8 cellular contexts compared by ENCODE assay signal in genomic region chr1:35191429-35192055, GRCh38. TPM values are rescaled to one million over a fixed set of nuclear protein-coding genes. Genes with fewer than 3 reads are reported as not detected.
A peak's percentile ranks its signal among the peaks of the same experiment; 100 is the strongest.
DNase-seq lines count a peak whose midpoint lies in the region; ATAC-seq and TF ChIP-seq lines count a peak whose summit lies in the region.

No MANE protein-coding gene starts in this region.

- peaks cover 50% of the 10 kb centered on the region for H4K20me1 ChIP-seq in HCT116 (ENCODE audit: insufficient read depth)

- no peak for TF ChIP-seq POLR2A in HCT116 (IDR thresholded peaks at IDR 0.05; ENCODE audit: borderline replicate concordance, extremely low read depth, insufficient read depth, insufficient read length)

- H3K4me1 ChIP-seq in HCT116 (ENCODE audit: control insufficient read depth in 1 of 2, insufficient read depth in 2 of 2, low read length in 2 of 2) (peaks cover 8 to 25% of the 10 kb centered on the region in 2 experiments), iPS DF 6.9 (ENCODE audit: control insufficient read depth, insufficient read depth, low read length) (no peaks in the 10 kb centered on the region)

- H3K79me2 ChIP-seq in HCT116 (ENCODE audit: insufficient read depth, low read length) = peaks cover 64% of the 10 kb centered on the region

- POLR2A ChIA-PET in HCT116 (lab: Charles Lee) = no interaction called here
- POLR2A ChIA-PET in activated CD4-positive, alpha-beta memory T cell treated with anti-CD3 and anti-CD28 coated beads for 36 hours (lab: Charles Lee) = interaction anchor here (0.9 to 1.7 kb wide), 3 partner anchors 11 to 206 kb away, joined by 4 to 22 read pairs (median 6); partner anchors contain the start of genes TMEM35B and ZMYM1

- peak overlapping the region; percentile 82 for H3K27ac Mint-ChIP-seq in activated CD4-positive, alpha-beta memory T cell treated with anti-CD3 and anti-CD28 coated beads for 36 hours
- H3K27ac Mint-ChIP-seq in stimulated activated effector memory CD8-positive, alpha-beta T cell treated with anti-CD3 and anti-CD28 coated beads, Interleukin-12 subunit alpha, Interleukin-12 subunit beta, amount 100 ng/mL, for 72 hours = peak overlapping the region; percentile 98

- RAD21 ChIA-PET in HCT116 (lab: Charles Lee; ENCODE audit: low non-redundant PET in 1 of 2, low total read pairs in 2 of 2, uncharacterized antibody in 2 of 2, unreplicated experiment in 2 of 2) = no interaction called here

- DNase-seq in HCT116 (ENCODE audit: low read depth, low spot score) = no peak
- DNase-seq in activated CD4-positive, alpha-beta memory T cell treated with anti-CD3 and anti-CD28 coated beads for 36 hours = no peak
- DNase-seq in iPS DF 6.9 (ENCODE audit: low read depth, low spot score) = no peak
- DNase-seq in stimulated activated effector memory CD8-positive, alpha-beta T cell treated with anti-CD3 and anti-CD28 coated beads, Interleukin-12 subunit alpha, Interleukin-12 subunit beta, amount 100 ng/mL, for 72 hours (ENCODE audit: low spot score in 2 of 2) = no peak
- no peak for DNase-seq in OCI-M1 (lab: John Stamatoyannopoulos, UW)
- no peak for DNase-seq in HCEC 1CT
- DNase-seq in HuH-7 (ENCODE audit: low spot score) = no peak
- DNase-seq in central memory CD4-positive, alpha-beta T cell = no peak

- peaks cover 54% of the 10 kb centered on the region for H3K36me3 Mint-ChIP-seq in activated CD4-positive, alpha-beta memory T cell treated with anti-CD3 and anti-CD28 coated beads for 36 hours
- H3K36me3 Mint-ChIP-seq in stimulated activated effector memory CD8-positive, alpha-beta T cell treated with anti-CD3 and anti-CD28 coated beads, Interleukin-12 subunit alpha, Interleukin-12 subunit beta, amount 100 ng/mL, for 72 hours = peaks cover 69% of the 10 kb centered on the region

- H3K9me3 ChIP-seq in HCT116 (ENCODE audit: control insufficient read depth in 1 of 2, insufficient read depth in 1 of 2, low read depth in 1 of 2, low read length in 2 of 2) (no peaks in the 10 kb centered on the region), iPS DF 6.9 (ENCODE audit: control insufficient read depth, insufficient read depth, low read length) (no peaks in the 10 kb centered on the region)

- peak overlapping the region; percentile 97 for H3K27ac ChIP-seq in HCT116 (ENCODE audit: low read depth, low read length)
- H3K27ac ChIP-seq in iPS DF 6.9 (ENCODE audit: low read length) = no peak overlapping the region

- H3K9ac ChIP-seq in HCT116 (ENCODE audit: low read length) = peak overlapping the region; percentile 99

- ATAC-seq in HCT116 = no peak
- ATAC-seq in stimulated activated effector memory CD8-positive, alpha-beta T cell treated with anti-CD3 and anti-CD28 coated beads, Interleukin-12 subunit alpha, Interleukin-12 subunit beta, amount 100 ng/mL, for 72 hours = no peak

- H3K36me3 ChIP-seq in HCT116 (ENCODE audit: control insufficient read depth in 1 of 2, insufficient read depth in 2 of 2, low read length in 2 of 2) = peaks cover 51 to 53% of the 10 kb centered on the region in 2 experiments
- H3K36me3 ChIP-seq in iPS DF 6.9 (ENCODE audit: control insufficient read depth, insufficient read depth, low read length) = peaks cover 36% of the 10 kb centered on the region; the same call in 1 of the 2 replicates

- no peaks in the 10 kb centered on the region for H3K9me2 ChIP-seq in HCT116 (ENCODE audit: insufficient read depth)

- peaks cover 49% of the 10 kb centered on the region for H3K4me1 Mint-ChIP-seq in activated CD4-positive, alpha-beta memory T cell treated with anti-CD3 and anti-CD28 coated beads for 36 hours (ENCODE audit: low read depth)
- peaks cover 50% of the 10 kb centered on the region for H3K4me1 Mint-ChIP-seq in stimulated activated effector memory CD8-positive, alpha-beta T cell treated with anti-CD3 and anti-CD28 coated beads, Interleukin-12 subunit alpha, Interleukin-12 subunit beta, amount 100 ng/mL, for 72 hours

- H3K4me3 ChIP-seq in HCT116 (replicated peaks in 1 of 2; ENCODE audit: low read depth in 1 of 2, low read length in 2 of 2) = peak overlapping the region; percentile 69 to 85
- H3K4me3 ChIP-seq in iPS DF 6.9 (ENCODE audit: low read length) = peak overlapping the region; percentile 98

- H3K27me3 ChIP-seq in HCT116 (ENCODE audit: insufficient read depth, low read length) (no peaks in the 10 kb centered on the region), iPS DF 6.9 (ENCODE audit: control insufficient read depth, insufficient read depth, low read length) (no peaks in the 10 kb centered on the region)

- no TSS peak for BruUV-seq in HCT116 (replicated peaks; lab: Mats Ljungman, UMichigan)

- H2AFZ ChIP-seq in HCT116 (ENCODE audit: low read depth, low read length, poor library complexity, severe bottlenecking) = no peak overlapping the region

- H3K27me3 Mint-ChIP-seq in activated CD4-positive, alpha-beta memory T cell treated with anti-CD3 and anti-CD28 coated beads for 36 hours = no peaks in the 10 kb centered on the region

- TF ChIP-seq RAD21 in HCT116 (IDR thresholded peaks at IDR 0.05; ENCODE audit: low read depth) = no peak

- WGBS in iPS DF 6.9 (ENCODE audit: insufficient coverage, insufficient read length) = no CpG with 5 or more reads among the region's 25 CpGs

- CTCF ChIA-PET in HCT116 (lab: Charles Lee) = interaction anchor here (1.0 kb wide), 1 partner anchor 10 kb away, joined by 3 read pairs; no protein-coding TSS in a partner anchor
- CTCF ChIA-PET in activated CD4-positive, alpha-beta memory T cell treated with anti-CD3 and anti-CD28 coated beads for 36 hours (lab: Charles Lee) = interaction anchor here (1.1 kb wide), 1 partner anchor 206 kb away, joined by 3 read pairs; the partner anchor contains the start of gene TMEM35B

- H3K4me2 ChIP-seq in HCT116 (ENCODE audit: low read length) = peak overlapping the region; percentile 95

- peak overlapping the region; percentile 90 for H3K4me3 Mint-ChIP-seq in activated CD4-positive, alpha-beta memory T cell treated with anti-CD3 and anti-CD28 coated beads for 36 hours
- peak overlapping the region; percentile 85 for H3K4me3 Mint-ChIP-seq in stimulated activated effector memory CD8-positive, alpha-beta T cell treated with anti-CD3 and anti-CD28 coated beads, Interleukin-12 subunit alpha, Interleukin-12 subunit beta, amount 100 ng/mL, for 72 hours

- no peak for TF ChIP-seq CTCF in HCT116 (IDR thresholded peaks at IDR 0.05 in 2 of 3, conservative IDR thresholded peaks at IDR 0.05 in 1 of 3; ENCODE audit: borderline replicate concordance in 1 of 3, insufficient read depth in 1 of 3, low read depth in 2 of 3, low read length in 2 of 3)

- no peaks in the 10 kb centered on the region for H3K9me3 Mint-ChIP-seq in activated CD4-positive, alpha-beta memory T cell treated with anti-CD3 and anti-CD28 coated beads for 36 hours
- H3K9me3 Mint-ChIP-seq in stimulated activated effector memory CD8-positive, alpha-beta T cell treated with anti-CD3 and anti-CD28 coated beads, Interleukin-12 subunit alpha, Interleukin-12 subunit beta, amount 100 ng/mL, for 72 hours = no peaks in the 10 kb centered on the region

- intact Hi-C loops in HCT116 (cut with micrococcal nuclease) = loop anchor here (2.0 kb wide), 1 partner anchor 365 kb away; the partner anchor contains the start of genes KIAA0319L and NCDN
- intact Hi-C loops in activated CD4-positive, alpha-beta memory T cell treated with anti-CD3 and anti-CD28 coated beads for 36 hours (cut with micrococcal nuclease) = loop anchor here (2.0 to 5.0 kb wide), 7 partner anchors 77 to 966 kb away; partner anchors contain the start of genes C1orf216, CLSPN, KIAA0319L and MAP7D1

TF ChIP-seq in HCT116, 20 proteins besides CTCF, POLR2A, EP300 and RAD21 (continues in another document):
- TF ChIP-seq EGR1 (IDR thresholded peaks at IDR 0.05; ENCODE audit: low read depth) = no peak
- no peak for TF ChIP-seq ATF3 (IDR thresholded peaks at IDR 0.05)
- TF ChIP-seq EZH2phosphoT487 (IDR thresholded peaks at IDR 0.05; ENCODE audit: borderline replicate concordance) = no peak
- TF ChIP-seq CBX3 (IDR thresholded peaks at IDR 0.05; ENCODE audit: low read depth) = no peak
- no peak for TF ChIP-seq EZH2 (IDR thresholded peaks at IDR 0.05)
- TF ChIP-seq ZBTB33 (IDR thresholded peaks at IDR 0.05; ENCODE audit: extremely low read depth, insufficient replicate concordance, low read length) = no peak
- no peak; the same call in 1 of the 2 replicates for TF ChIP-seq JUND (IDR thresholded peaks at IDR 0.05)
- TF ChIP-seq SP1 (IDR thresholded peaks at IDR 0.05; ENCODE audit: low read depth) = 0 out of 2 replicates have a peak, but pooled peaks have one; percentile 3
- TF ChIP-seq POLR2AphosphoS5 (IDR thresholded peaks at IDR 0.05; ENCODE audit: low read depth, low read length) = no peak
- TF ChIP-seq SIN3A (IDR thresholded peaks at IDR 0.05; ENCODE audit: low read depth) = peak; percentile 22; the same call in 1 of the 2 replicates
- TF ChIP-seq SRF (IDR thresholded peaks at IDR 0.05; ENCODE audit: low read depth) = no peak
- no peak for TF ChIP-seq ZFX (IDR thresholded peaks at IDR 0.05)
- TF ChIP-seq MAX (IDR thresholded peaks at IDR 0.05) = peak; percentile 11; the same call in 1 of the 2 replicates
- no peak for TF ChIP-seq ZNF274 (IDR thresholded peaks at IDR 0.05; ENCODE audit: low read depth, low read length)

RNA-seq across cellular contexts. Expression of gene SFPQ, which starts 1.4 kb away (rescaled TPM):
- total RNA-seq in HCT116 (2021; ENCODE audit: unreplicated experiment) = 327 TPM
- 160 and 174 TPM in 2 replicates for polyA plus RNA-seq in HCT116 (2012)
- total RNA-seq in activated CD4-positive, alpha-beta memory T cell treated with anti-CD3 and anti-CD28 coated beads for 36 hours = 100 to 1,000 TPM; 259 to 275 TPM
